19 cellular contexts compared by ENCODE assay signal in genomic region chr19:16892438-16892837, GRCh38. TPM values are rescaled to one million over a fixed set of nuclear protein-coding genes. Genes with fewer than 3 reads are reported as not detected.
"Had no signal": no experiment of that assay in that cellular context is flagged by ENCODE, and none has a peak within 500 bp of the region (broad histone marks: within the 10 kb centered on the region; RNA-seq: fewer than 3 reads in every experiment).

No MANE protein-coding gene starts in this region.

- H3K9me3 Mint-ChIP-seq: activated naive CD8-positive, alpha-beta T cell treated with anti-CD3 and anti-CD28 coated beads, Interleukin-2, amount 50 U/mL, for 24 hours; neural crest cell; T-cell; T-helper 2 cell treated with Interferon-gamma antibody and Interleukin-4, amounts not matched to agents 5 μg/mL and 100 μg/mL, for 36 hours had no signal

- H3K4me3 Mint-ChIP-seq: activated naive CD8-positive, alpha-beta T cell treated with anti-CD3 and anti-CD28 coated beads, Interleukin-2, amount 50 U/mL, for 24 hours; neural crest cell; T-cell; T-helper 2 cell treated with Interferon-gamma antibody and Interleukin-4, amounts not matched to agents 5 μg/mL and 100 μg/mL, for 36 hours had no signal

- H3K36me3 ChIP-seq: esophagus muscularis mucosa, gastrocnemius medialis, thoracic aorta had no signal

- H3K9me3 ChIP-seq: esophagus muscularis mucosa, gastrocnemius medialis, thoracic aorta had no signal

- H3K27ac ChIP-seq: coronary artery, esophagus muscularis mucosa, thoracic aorta had no signal

- H3K4me3 ChIP-seq: coronary artery, esophagus muscularis mucosa, gastrocnemius medialis, thoracic aorta had no signal

- H3K27ac Mint-ChIP-seq: activated naive CD8-positive, alpha-beta T cell treated with anti-CD3 and anti-CD28 coated beads, Interleukin-2, amount 50 U/mL, for 24 hours; naive thymus-derived CD4-positive, alpha-beta T cell; T-helper 2 cell treated with Interferon-gamma antibody and Interleukin-4, amounts not matched to agents 5 μg/mL and 100 μg/mL, for 36 hours had no signal

- H3K36me3 Mint-ChIP-seq: naive thymus-derived CD4-positive, alpha-beta T cell; T-cell had no signal

- DNase-seq: activated CD4-positive, alpha-beta T cell treated with anti-CD3 and anti-CD28 coated beads, Interleukin-2, amount 50 U/mL, for 48 hours; activated gamma-delta T cell; activated naive CD4-positive, alpha-beta T cell treated with anti-CD3 and anti-CD28 coated beads, Interleukin-2, amount 50 U/mL, for 16 hours; activated naive CD8-positive, alpha-beta T cell treated with anti-CD3 and anti-CD28 coated beads, Interleukin-2, amount 50 U/mL, for 24 hours; cerebellar nuclear complex; gastrocnemius medialis; head of caudate nucleus; islet precursor cell; left cardiac atrium; naive thymus-derived CD4-positive, alpha-beta T cell; posterior cingulate gyrus; stimulated activated CD4-positive, alpha-beta T cell treated with anti-CD3 and anti-CD28 coated beads, Interleukin-4, amount 100 ng/mL, for 1 hour; stimulated activated naive CD4-positive, alpha-beta T cell treated with Interleukin-2 at 50 U/mL for 16 hours; T-cell had no signal

RNA-seq across cellular contexts. Expression of gene F2RL3, which starts 3.6 kb away (rescaled TPM):
- total RNA-seq: neural crest cell had no signal
- polyA plus RNA-seq: naive thymus-derived CD4-positive, alpha-beta T cell had no signal
